In genomic region chr15:101578443-101578894, GRCh38 we compare ENCODE assay signal across 8 cellular contexts.
DNase-seq lines count a peak whose midpoint lies in the region; ATAC-seq and TF ChIP-seq lines count a peak whose summit lies in the region.

No MANE protein-coding gene starts in this region.

- ATAC-seq in HG02884 (IDR thresholded peaks at IDR 0.05; ENCODE audit: unreplicated experiment) (peak; percentile 50), upper lobe of left lung (ENCODE audit: low FRiP score in 2 of 2) (peak; percentile 23 to 69), GM19467 (IDR thresholded peaks at IDR 0.05; ENCODE audit: unreplicated experiment) (no peak)

- no peaks in the 10 kb centered on the region for H3F3A ChIP-seq in DOHH2 (ENCODE audit: control insufficient read depth, insufficient read depth)

- no peak overlapping the region for H3K4me3 ChIP-seq in DOHH2 (ENCODE audit: low read length)
- no peak overlapping the region for H3K4me3 ChIP-seq in WERI-Rb-1 (ENCODE audit: low read depth, low read length)
- H3K4me3 ChIP-seq in upper lobe of left lung, result no peak overlapping the region

- H3K9me3 ChIP-seq in DOHH2 (ENCODE audit: control insufficient read depth, insufficient read depth, low read length), result no peaks in the 10 kb centered on the region
- H3K9me3 ChIP-seq in WERI-Rb-1 (ENCODE audit: severe bottlenecking), result peaks cover 3% of the 10 kb centered on the region
- no peaks in the 10 kb centered on the region for H3K9me3 ChIP-seq in upper lobe of left lung

- WGBS in upper lobe of left lung, 2 donors, result 44 to 51% methylated on average over 9 to 10 of the region's 10 CpGs

- no peak overlapping the region for H3K4me2 ChIP-seq in DOHH2 (ENCODE audit: low read length)

- H3K79me2 ChIP-seq in DOHH2 (ENCODE audit: control insufficient read depth, low read length), result no peaks in the 10 kb centered on the region

- no peak for TF ChIP-seq POLR2A in upper lobe of left lung (IDR thresholded peaks at IDR 0.05)

- H3K27ac ChIP-seq in DOHH2 (ENCODE audit: low read depth, low read length) (no peak overlapping the region), WERI-Rb-1 (no peak overlapping the region), upper lobe of left lung (no peak overlapping the region)

- H4K20me1 ChIP-seq in DOHH2 (ENCODE audit: control insufficient read depth, insufficient read depth, low read depth, low read length), result no peaks in the 10 kb centered on the region

- H3K4me1 ChIP-seq in DOHH2 (ENCODE audit: control insufficient read depth, low read length) (no peaks in the 10 kb centered on the region), upper lobe of left lung (no peaks in the 10 kb centered on the region)

- H3K27me3 ChIP-seq in DOHH2 (ENCODE audit: control insufficient read depth, low read length) (no peaks in the 10 kb centered on the region; the same call in 1 of the 2 replicates), WERI-Rb-1 (ENCODE audit: insufficient read depth, low read depth, severe bottlenecking) (no peaks in the 10 kb centered on the region), upper lobe of left lung (no peaks in the 10 kb centered on the region)

- TF ChIP-seq CTCF in DOHH2 (IDR thresholded peaks at IDR 0.05; ENCODE audit: low read depth, low read length, poor library complexity, severe bottlenecking) (peak; percentile 9), WERI-Rb-1 (IDR thresholded peaks at IDR 0.05; ENCODE audit: low read depth, low read length) (peak; percentile 82), upper lobe of left lung (IDR thresholded peaks at IDR 0.05) (peak in 3 of 6 experiments; percentile 47 to 50 (median 47))

- H3K36me3 ChIP-seq in DOHH2 (ENCODE audit: control insufficient read depth, low read length) (no peaks in the 10 kb centered on the region), WERI-Rb-1 (no peaks in the 10 kb centered on the region), upper lobe of left lung (no peaks in the 10 kb centered on the region)

- H3K9me2 ChIP-seq in DOHH2 (replicated peaks; ENCODE audit: control insufficient read depth, low read length), result no peaks in the 10 kb centered on the region

- peak; percentile 49 for DNase-seq in WERI-Rb-1
- peak; percentile 35 for DNase-seq in inferior parietal cortex (ENCODE audit: extremely low spot score)
- peak in 1 of 2 donors; percentile 44 for DNase-seq in upper lobe of left lung
- no peak for DNase-seq in NCI-H1105 (lab: John Stamatoyannopoulos, UW)
- no peak for DNase-seq in activated CD4-positive, CD25-positive, alpha-beta regulatory T cell (lab: John Stamatoyannopoulos, UW)

- no peak for TF ChIP-seq EP300 in upper lobe of left lung (IDR thresholded peaks at IDR 0.05)

Comparison
In these comparisons a context has a peak if more than half of its experiments do, and no peak if none do; other contexts are left out.
1. DNase-seq: peak in WERI-Rb-1 (single experiment) and inferior parietal cortex (single experiment); none in NCI-H1105 (single experiment) and activated CD4-positive, CD25-positive, alpha-beta regulatory T cell (0 of 4).